In genomic region chr1:23008901-23009300, GRCh38 we compare ENCODE assay signal across 11 cellular contexts. TPM values are rescaled to one million over a fixed set of nuclear protein-coding genes. Genes with fewer than 3 reads are reported as not detected.
"Had no signal": no experiment of that assay in that cellular context is flagged by ENCODE, and none has a peak within 500 bp of the region (broad histone marks: within the 10 kb centered on the region; RNA-seq: fewer than 3 reads in every experiment).

No MANE protein-coding gene starts in this region.

- ATAC-seq: HCT116 had no signal

- H3K27ac ChIP-seq: KMS-11 had no signal

- H3K4me3 ChIP-seq: HAP-1 had no signal

- H3K36me3 ChIP-seq: HAP-1 had no signal

- H3K4me2 ChIP-seq: KMS-11 had no signal

- H3K9me3 ChIP-seq: HAP-1 had no signal

- DNase-seq: GOT3, H7, HFFc6, IMR-90, Karpas-422, KBM-7 had no signal

RNA-seq across cellular contexts. Expression of gene TEX46, which starts 6.8 kb away (rescaled TPM):
- total RNA-seq: H4, H7, HFFc6, HT-29, IMR-90 had no signal

RNA-seq across cellular contexts. Expression of gene LACTBL1, which starts 36.2 kb away (rescaled TPM):
- total RNA-seq: H4, H7, HFFc6, HT-29, IMR-90 had no signal
